9 cellular contexts compared by ENCODE assay signal in genomic region chr9:133130721-133131244, GRCh38. TPM values are rescaled to one million over a fixed set of nuclear protein-coding genes. Genes with fewer than 3 reads are reported as not detected.
DNase-seq lines count a peak whose midpoint lies in the region; ATAC-seq, FAIRE-seq and TF ChIP-seq lines count a peak whose summit lies in the region.
"Had no signal": no experiment of that assay in that cellular context is flagged by ENCODE, and none has a peak within 500 bp of the region (broad histone marks: within the 10 kb centered on the region; RNA-seq: fewer than 3 reads in every experiment).

No MANE protein-coding gene starts in this region.

- no peaks in the 10 kb centered on the region for H3K27me3 Mint-ChIP-seq in CD4-positive, alpha-beta memory T cell
- H3K27me3 Mint-ChIP-seq in memory B cell, result no peaks in the 10 kb centered on the region

- no peak for TF ChIP-seq CTCF in D721Med (IDR thresholded peaks at IDR 0.05; ENCODE audit: insufficient read depth, missing control alignments)

- H3K4me3 ChIP-seq in CD4-positive, alpha-beta memory T cell (ENCODE audit: low read length in 2 of 2), result peak overlapping the region; percentile 71 to 94

- no peak for FAIRE-seq in D721Med (lab: Jason Lieb, UNC)

- no peaks in the 10 kb centered on the region for H3K9me3 ChIP-seq in CD4-positive, alpha-beta memory T cell (ENCODE audit: control insufficient read depth in 1 of 2, low read length in 2 of 2)

- no peak for TF ChIP-seq POLR2A in erythroblast (IDR thresholded peaks at IDR 0.05; ENCODE audit: low read length)

- peak overlapping the region; percentile 100 for H3K27ac Mint-ChIP-seq in CD4-positive, alpha-beta memory T cell
- H3K27ac Mint-ChIP-seq in memory B cell, result peak overlapping the region; percentile 100

- H3K36me3 ChIP-seq in CD4-positive, alpha-beta memory T cell (ENCODE audit: insufficient read depth, low read length), result peaks cover 5% of the 10 kb centered on the region

- peaks cover 0 to 6% (median 0%) of the 10 kb centered on the region in 8 donors for H3K9me3 Mint-ChIP-seq in CD4-positive, alpha-beta memory T cell
- no peaks in the 10 kb centered on the region for H3K9me3 Mint-ChIP-seq in memory B cell
- H3K9me3 Mint-ChIP-seq: H9 had no signal

- H3K4me1 Mint-ChIP-seq in CD4-positive, alpha-beta memory T cell, result peaks cover 49 to 98% (median 80%) of the 10 kb centered on the region in 4 donors
- H3K4me1 Mint-ChIP-seq in memory B cell, result peaks cover 44% of the 10 kb centered on the region

- POLR2A ChIA-PET in CD4-positive, alpha-beta memory T cell (lab: Charles Lee; ENCODE audit: partially characterized antibody), result interaction anchor here (0.9 to 13.2 kb wide), 6 partner anchors 9 to 100 kb away, joined by 3 to 424 read pairs (median 10); partner anchors contain the start of genes GTF3C5 and RALGDS

- H3K27me3 ChIP-seq in CD4-positive, alpha-beta memory T cell (ENCODE audit: insufficient read depth, low read length), result no peaks in the 10 kb centered on the region

- peak overlapping the region; percentile 77 to 95 (median 91) for H3K4me3 Mint-ChIP-seq in CD4-positive, alpha-beta memory T cell
- peak overlapping the region; percentile 55 for H3K4me3 Mint-ChIP-seq in memory B cell
- H3K4me3 Mint-ChIP-seq: H9 had no signal

- CTCF ChIA-PET in CD4-positive, alpha-beta memory T cell (lab: Charles Lee; ENCODE audit: partially characterized antibody), result interaction anchor here (1.3 to 13.5 kb wide), 2 partner anchors 8 to 15 kb away, joined by 4 to 282 read pairs; no protein-coding TSS in a partner anchor

- intact Hi-C loops in CD4-positive, alpha-beta memory T cell (cut with micrococcal nuclease), result loop anchor here (1.0 kb wide), 1 partner anchor 9 kb away; the partner anchor contains the start of gene RALGDS

- peaks cover under 1 to 26% of the 10 kb centered on the region in 2 donors for H3K36me3 Mint-ChIP-seq in CD4-positive, alpha-beta memory T cell
- no peaks in the 10 kb centered on the region for H3K36me3 Mint-ChIP-seq in memory B cell

- H3K4me1 ChIP-seq in CD4-positive, alpha-beta memory T cell (ENCODE audit: insufficient read depth, low read length), result peaks cover 99% of the 10 kb centered on the region

- ATAC-seq in GM21723 (IDR thresholded peaks at IDR 0.05; ENCODE audit: unreplicated experiment), result peak; percentile 30
- ATAC-seq in memory B cell (ENCODE audit: low read depth), result peak; percentile 47
- no peak for ATAC-seq in GM21423 (IDR thresholded peaks at IDR 0.05; ENCODE audit: unreplicated experiment)

- peak; percentile 66 to 86 (median 75) for DNase-seq in CD4-positive, alpha-beta memory T cell
- peak; percentile 41 for DNase-seq in activated CD8-positive, alpha-beta memory T cell treated with anti-CD3 and anti-CD28 coated beads, Interleukin-2, amount 50 U/mL, for 4 hours
- DNase-seq in memory B cell (ENCODE audit: low spot score in 2 of 2) (no peak), SW480 (ENCODE audit: low spot score) (no peak), D721Med (ENCODE audit: insufficient read length, low spot score) (no peak), erythroblast (lab: John Stamatoyannopoulos, UW) (no peak)
- DNase-seq: H9 had no signal

- peak overlapping the region; percentile 100 for H3K27ac ChIP-seq in CD4-positive, alpha-beta memory T cell (ENCODE audit: low read depth, low read length)

RNA-seq across cellular contexts. Expression of gene RALGDS, which starts 9.7 kb away (rescaled TPM):
- 100 to 1,000 TPM; 123 to 131 TPM for total RNA-seq in CD4-positive, alpha-beta memory T cell
- 10 to 100 TPM; 27.9 to 67.8 TPM for polyA plus RNA-seq in CD4-positive, alpha-beta memory T cell

RNA-seq across cellular contexts. Expression of gene GBGT1, which starts 32.9 kb away (rescaled TPM):
- 1 to 10 TPM; 3.6 to 6.3 TPM for total RNA-seq in CD4-positive, alpha-beta memory T cell
- polyA plus RNA-seq in CD4-positive, alpha-beta memory T cell, result under 1 TPM; 0.16 to 0.50 TPM

Comparison
In these comparisons a context has a peak if more than half of its experiments do, and no peak if none do; other contexts are left out.
1. DNase-seq: peak in CD4-positive, alpha-beta memory T cell (5 of 5) and activated CD8-positive, alpha-beta memory T cell treated with anti-CD3 and anti-CD28 coated beads, Interleukin-2, amount 50 U/mL, for 4 hours (single experiment); none in memory B cell (0 of 2), SW480 (single experiment), D721Med (single experiment) and erythroblast (0 of 2).